In genomic region chr17:47969975-47970724, GRCh38 we compare ENCODE assay signal across 7 cellular contexts. TPM values are rescaled to one million over a fixed set of nuclear protein-coding genes. Genes with fewer than 3 reads are reported as not detected.
DNase-seq lines count a peak whose midpoint lies in the region; ATAC-seq and TF ChIP-seq lines count a peak whose summit lies in the region.

No MANE protein-coding gene starts in this region.

- peaks cover 18% of the 10 kb centered on the region for H3K36me3 Mint-ChIP-seq in activated CD8-positive, alpha-beta T cell treated with anti-CD3 and anti-CD28 coated beads, Interleukin-2, amount 10 ng/mL, durations not matched to agents 7 days and 5 days (ENCODE audit: low read depth)
- H3K36me3 Mint-ChIP-seq in immature natural killer cell = peaks cover 4 to 14% (median 4%) of the 10 kb centered on the region in 3 donors

- no peak for DNase-seq in HFF-Myc (ENCODE audit: extremely low read depth, low read depth)
- DNase-seq in activated CD8-positive, alpha-beta T cell treated with anti-CD3 and anti-CD28 coated beads, Interleukin-2, amount 10 ng/mL, durations not matched to agents 7 days and 5 days = no peak
- no peak for DNase-seq in immature natural killer cell
- DNase-seq in NCI-H2081 (lab: John Stamatoyannopoulos, UW) = no peak

- CTCF ChIA-PET in activated CD8-positive, alpha-beta T cell treated with anti-CD3 and anti-CD28 coated beads, Interleukin-2, amount 10 ng/mL, durations not matched to agents 7 days and 5 days (lab: Charles Lee) = interaction anchor here (0.7 to 16.6 kb wide), 47 partner anchors 8 to 623 kb away, joined by 3 to 328 read pairs (median 4); partner anchors contain the start of genes HOXB5, PNPO, PRR15L and SCRN2

- POLR2A ChIA-PET in activated CD8-positive, alpha-beta T cell treated with anti-CD3 and anti-CD28 coated beads, Interleukin-2, amount 10 ng/mL, durations not matched to agents 7 days and 5 days (lab: Charles Lee) = interaction anchor here (0.9 to 2.9 kb wide), 10 partner anchors 11 to 130 kb away, joined by 3 to 21 read pairs (median 4); partner anchors contain the start of genes PNPO, PRR15L and SP2

- no peaks in the 10 kb centered on the region for H3K9me3 ChIP-seq in stomach smooth muscle (ENCODE audit: control insufficient read depth in 2 of 2, low read length in 2 of 2)

- peak overlapping the region; percentile 92 for H3K4me3 Mint-ChIP-seq in activated CD8-positive, alpha-beta T cell treated with anti-CD3 and anti-CD28 coated beads, Interleukin-2, amount 10 ng/mL, durations not matched to agents 7 days and 5 days
- H3K4me3 Mint-ChIP-seq in immature natural killer cell = peak overlapping the region; percentile 98 to 100 (median 99)

- H3K36me3 ChIP-seq in stomach smooth muscle (ENCODE audit: control insufficient read depth in 2 of 2, insufficient read depth in 2 of 2, low read length in 2 of 2) = peaks cover 12 to 14% of the 10 kb centered on the region in 2 donors

- H3K9ac ChIP-seq in stomach smooth muscle (ENCODE audit: low read length in 2 of 2) = peak overlapping the region; percentile 47 to 57

- H3K4me1 Mint-ChIP-seq in activated CD8-positive, alpha-beta T cell treated with anti-CD3 and anti-CD28 coated beads, Interleukin-2, amount 10 ng/mL, durations not matched to agents 7 days and 5 days (ENCODE audit: low read depth) = peaks cover 27% of the 10 kb centered on the region
- H3K4me1 Mint-ChIP-seq in immature natural killer cell = peaks cover 27 to 39% of the 10 kb centered on the region in 2 donors

- H3K4me1 ChIP-seq in stomach smooth muscle (ENCODE audit: control insufficient read depth, insufficient read depth, low read length) = peaks cover 15% of the 10 kb centered on the region

- H3K4me3 ChIP-seq in HFF-Myc (replicated peaks; ENCODE audit: low read depth, low read length) = peak overlapping the region; percentile 30
- peak overlapping the region; percentile 82 to 98 for H3K4me3 ChIP-seq in stomach smooth muscle (ENCODE audit: low read length in 2 of 2)

- H3K27ac Mint-ChIP-seq in activated CD8-positive, alpha-beta T cell treated with anti-CD3 and anti-CD28 coated beads, Interleukin-2, amount 10 ng/mL, durations not matched to agents 7 days and 5 days = peak overlapping the region; percentile 52
- H3K27ac Mint-ChIP-seq in immature natural killer cell = peak overlapping the region; percentile 73 to 97 (median 89)

- peaks cover 0 to 2% of the 10 kb centered on the region in 2 donors for H3K27me3 ChIP-seq in stomach smooth muscle (ENCODE audit: control insufficient read depth in 1 of 2, insufficient read depth in 2 of 2, low read length in 2 of 2)

- TF ChIP-seq CTCF in HFF-Myc (IDR thresholded peaks at IDR 0.05; ENCODE audit: low read depth, low read length, missing control alignments) = no peak

- peak overlapping the region; percentile 18 for H3K27ac ChIP-seq in stomach smooth muscle (ENCODE audit: low read length)

- H3K27me3 Mint-ChIP-seq in activated CD8-positive, alpha-beta T cell treated with anti-CD3 and anti-CD28 coated beads, Interleukin-2, amount 10 ng/mL, durations not matched to agents 7 days and 5 days (ENCODE audit: low read depth) = no peaks in the 10 kb centered on the region
- peaks cover 3 to 5% (median 4%) of the 10 kb centered on the region in 3 donors for H3K27me3 Mint-ChIP-seq in immature natural killer cell (ENCODE audit: low read depth in 3 of 3)

- no peak for ATAC-seq in activated CD8-positive, alpha-beta T cell treated with anti-CD3 and anti-CD28 coated beads, Interleukin-2, amount 10 ng/mL, durations not matched to agents 7 days and 5 days
- ATAC-seq in HG02763 (IDR thresholded peaks at IDR 0.05; ENCODE audit: unreplicated experiment) = no peak
- no peak for ATAC-seq in GM18502 (IDR thresholded peaks at IDR 0.05; ENCODE audit: poor library complexity, unreplicated experiment)

- no peaks in the 10 kb centered on the region for H3K9me3 Mint-ChIP-seq in activated CD8-positive, alpha-beta T cell treated with anti-CD3 and anti-CD28 coated beads, Interleukin-2, amount 10 ng/mL, durations not matched to agents 7 days and 5 days (ENCODE audit: insufficient read depth)
- H3K9me3 Mint-ChIP-seq in immature natural killer cell = no peaks in the 10 kb centered on the region

RNA-seq across cellular contexts. Expression of gene CDK5RAP3, which starts 0.8 kb away (rescaled TPM):
- 100 to 1,000 TPM; 186 to 196 TPM for total RNA-seq in activated CD8-positive, alpha-beta T cell treated with anti-CD3 and anti-CD28 coated beads, Interleukin-2, amount 10 ng/mL, durations not matched to agents 7 days and 5 days
- 10 to 100 TPM; 66.3 to 97.2 (median 84.0) TPM for polyA plus RNA-seq in immature natural killer cell

RNA-seq across cellular contexts. Expression of gene PRR15L, which starts 12.5 kb away (rescaled TPM):
- not detected for total RNA-seq in activated CD8-positive, alpha-beta T cell treated with anti-CD3 and anti-CD28 coated beads, Interleukin-2, amount 10 ng/mL, durations not matched to agents 7 days and 5 days
- under 1 TPM in 1 of 3 donors, not detected in 2; 0.16 TPM for polyA plus RNA-seq in immature natural killer cell

RNA-seq across cellular contexts. Expression of gene PNPO, which starts 28.8 kb away (rescaled TPM):
- 10 to 100 TPM; 37.9 to 44.0 TPM for total RNA-seq in activated CD8-positive, alpha-beta T cell treated with anti-CD3 and anti-CD28 coated beads, Interleukin-2, amount 10 ng/mL, durations not matched to agents 7 days and 5 days
- 10 to 100 TPM; 14.3 to 21.2 (median 18.6) TPM for polyA plus RNA-seq in immature natural killer cell
